In genomic region chr12:6884539-6884938, GRCh38 we compare ENCODE assay signal across 19 cellular contexts.
"Had no signal": no experiment of that assay in that cellular context is flagged by ENCODE, and none has a peak within 500 bp of the region (broad histone marks: within the 10 kb centered on the region; RNA-seq: fewer than 3 reads in every experiment).

No MANE protein-coding gene starts in this region.

- H3K27me3 Mint-ChIP-seq: activated naive CD8-positive, alpha-beta T cell treated with anti-CD3 and anti-CD28 coated beads, Interleukin-2, amount 10 ng/mL, durations not matched to agents 7 days and 5 days had no signal

- H3K4me3 Mint-ChIP-seq: activated naive CD8-positive, alpha-beta T cell treated with anti-CD3 and anti-CD28 coated beads, Interleukin-2, amount 10 ng/mL, durations not matched to agents 7 days and 5 days; activated T-cell treated with anti-CD3 and anti-CD28 coated beads, Interleukin-2, amount 50 U/mL, for 4 hours had no signal

- H3K4me3 ChIP-seq: heart left ventricle, left lung, spleen, upper lobe of left lung had no signal

- H3K27ac Mint-ChIP-seq: activated naive CD8-positive, alpha-beta T cell treated with anti-CD3 and anti-CD28 coated beads, Interleukin-2, amount 10 ng/mL, durations not matched to agents 7 days and 5 days; activated T-helper 2 cell treated with anti-CD3 and anti-CD28 coated beads, Interferon-gamma antibody, Interleukin-2, Interleukin-4, amounts not matched to agents 10 μg/mL and 5 μg/mL and 100 μg/mL, durations not matched to agents 14 hours and 24 hours and 36 hours had no signal

- H3K9me3 Mint-ChIP-seq: activated naive CD8-positive, alpha-beta T cell treated with anti-CD3 and anti-CD28 coated beads, Interleukin-2, amount 10 ng/mL, durations not matched to agents 7 days and 5 days; activated T-cell treated with anti-CD3 and anti-CD28 coated beads, Interleukin-2, amount 50 U/mL, for 4 hours; activated T-helper 2 cell treated with anti-CD3 and anti-CD28 coated beads, Interferon-gamma antibody, Interleukin-2, Interleukin-4, amounts not matched to agents 10 μg/mL and 5 μg/mL and 100 μg/mL, durations not matched to agents 14 hours and 24 hours and 36 hours had no signal

- H3K4me1 ChIP-seq: heart left ventricle had no signal

- H3K27me3 ChIP-seq: heart left ventricle, left lung, spleen, upper lobe of left lung had no signal

- H3K27ac ChIP-seq: heart left ventricle, left lung, spleen had no signal

- ATAC-seq: activated T-cell treated with anti-CD3 and anti-CD28 coated beads, Interleukin-2, amount 50 U/mL, for 4 hours; left lung had no signal

- DNase-seq: activated CD4-positive, alpha-beta T cell treated with anti-CD3 and anti-CD28 coated beads for 4 hours; activated CD4-positive, alpha-beta T cell treated with anti-CD3 and anti-CD28 coated beads, Interleukin-2, amount 50 U/mL, for 48 hours; activated CD4-positive, CD25-positive, alpha-beta regulatory T cell; activated CD8-positive, alpha-beta memory T cell treated with anti-CD3 and anti-CD28 coated beads, Interleukin-2, amount 50 U/mL, for 48 hours; activated naive CD4-positive, alpha-beta T cell treated with Interleukin-2 at 50 U/mL for 16 hours; activated naive CD8-positive, alpha-beta T cell treated with anti-CD3 and anti-CD28 coated beads, Interleukin-2, amount 10 ng/mL, durations not matched to agents 7 days and 5 days; activated T-cell treated with anti-CD3 and anti-CD28 coated beads, Interleukin-2, amount 50 U/mL, for 4 hours; amniotic stem cell; cerebellar nuclear complex; heart left ventricle; midbrain; occipital lobe; spleen; stimulated activated CD4-positive, alpha-beta T cell treated with anti-CD3 and anti-CD28 coated beads, Interleukin-4, amount 100 ng/mL, for 24 hours; stimulated activated naive CD4-positive, alpha-beta T cell treated with Interleukin-2 at 50 U/mL for 16 hours; T1000 had no signal
